Comparison of ENCODE assay signal across 9 cellular contexts in the genomic region with DNA sequence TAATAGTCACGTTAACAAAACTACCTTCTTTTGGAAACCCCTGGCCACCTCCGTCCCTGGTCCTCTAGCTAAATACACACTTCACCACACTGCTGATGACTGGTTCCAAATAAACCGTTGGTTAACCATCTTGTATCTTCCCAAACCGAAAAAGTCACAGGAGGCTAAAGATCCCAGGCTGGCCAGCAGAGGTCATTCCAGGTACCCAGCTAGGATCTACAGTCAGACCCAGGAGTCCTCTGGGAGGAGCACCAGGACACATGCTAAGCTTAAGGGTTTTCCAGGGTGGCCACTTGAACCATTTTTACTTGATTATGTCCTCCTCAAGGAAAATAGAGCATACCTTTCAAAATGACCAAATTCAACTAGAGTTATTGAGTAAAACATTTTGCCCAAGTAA.
DNase-seq lines count a peak whose midpoint lies in the region; ATAC-seq, FAIRE-seq and TF ChIP-seq lines count a peak whose summit lies in the region.
"Had no signal": no experiment of that assay in that cellular context is flagged by ENCODE, and none has a peak within 500 bp of the region (broad histone marks: within the 10 kb centered on the region; RNA-seq: fewer than 3 reads in every experiment).

No MANE protein-coding gene starts in this region.

- H4K20me1 ChIP-seq in KMS-11 (ENCODE audit: insufficient read depth) (no peaks in the 10 kb centered on the region), GM12878 (ENCODE audit: control insufficient read depth, insufficient read depth) (no peaks in the 10 kb centered on the region)

- SMC1A ChIA-PET in GM12878 (lab: Charles Lee; ENCODE audit: uncharacterized antibody, unreplicated experiment) = interaction anchor here (0.8 to 8.1 kb wide), 30 partner anchors 9 to 346 kb away, joined by 3 to 111 read pairs (median 4); no protein-coding TSS in a partner anchor

- H3K27ac Mint-ChIP-seq in CD4-positive, alpha-beta memory T cell = peak overlapping the region; percentile 88 to 99 (median 99)
- H3K27ac Mint-ChIP-seq in naive thymus-derived CD4-positive, alpha-beta T cell = peak overlapping the region; percentile 92 to 99 (median 98)

- RAD21 ChIA-PET in GM12878 (lab: Charles Lee; ENCODE audit: unreplicated experiment) = interaction anchor here (0.9 to 5.3 kb wide), 20 partner anchors 9 to 273 kb away, joined by 3 to 74 read pairs (median 4); no protein-coding TSS in a partner anchor

- FAIRE-seq in GM12878 (lab: Jason Lieb, UNC) = no peak

- H3K36me3 Mint-ChIP-seq in CD4-positive, alpha-beta memory T cell = peaks cover 94 to 96% of the 10 kb centered on the region in 2 donors
- peaks cover 51 to 95% (median 92%) of the 10 kb centered on the region in 5 donors for H3K36me3 Mint-ChIP-seq in naive thymus-derived CD4-positive, alpha-beta T cell

- TF ChIP-seq RAD21 in GM12878 (IDR thresholded peaks at IDR 0.05; ENCODE audit: insufficient read depth, low read depth, low read length) = peak; percentile 31; the same call in 1 of the 2 replicates

- H3K79me2 ChIP-seq in KMS-11 (ENCODE audit: insufficient read depth, low read depth) = peaks cover 27% of the 10 kb centered on the region; the same call in 1 of the 2 replicates
- H3K79me2 ChIP-seq in GM12878 (ENCODE audit: control insufficient read depth, insufficient read depth, low read length) = peaks cover 32% of the 10 kb centered on the region

- BruUV-seq in GM12878 (replicated peaks; lab: Mats Ljungman, UMichigan) = TSS peak; percentile 2

- peaks cover 90% of the 10 kb centered on the region for H3K36me3 ChIP-seq in CD4-positive, alpha-beta memory T cell (ENCODE audit: insufficient read depth, low read length)
- H3K36me3 ChIP-seq in KMS-11 (ENCODE audit: insufficient read depth) (no peaks in the 10 kb centered on the region; the same call in 1 of the 2 replicates), GM12878 (ENCODE audit: control insufficient read depth in 2 of 2, insufficient read depth in 2 of 2, low read length in 1 of 2) (peaks cover 24 to 53% of the 10 kb centered on the region in 2 experiments)
- H3K36me3 ChIP-seq in naive thymus-derived CD4-positive, alpha-beta T cell (ENCODE audit: control insufficient read depth in 2 of 3, insufficient read depth in 3 of 3, low read length in 3 of 3) = peaks cover 44 to 79% (median 74%) of the 10 kb centered on the region in 3 experiments

- peak overlapping the region; percentile 73 to 92 (median 81) for H3K4me3 Mint-ChIP-seq in CD4-positive, alpha-beta memory T cell
- peak overlapping the region; percentile 66 to 99 (median 82) for H3K4me3 Mint-ChIP-seq in naive thymus-derived CD4-positive, alpha-beta T cell

- no peaks in the 10 kb centered on the region for H3K9me3 ChIP-seq in CD4-positive, alpha-beta memory T cell (ENCODE audit: control insufficient read depth in 1 of 2, low read length in 2 of 2)
- H3K9me3 ChIP-seq in GM12878 (replicated peaks; ENCODE audit: control insufficient read depth, insufficient read depth, low read length) = no peaks in the 10 kb centered on the region
- H3K9me3 ChIP-seq in naive thymus-derived CD4-positive, alpha-beta T cell (ENCODE audit: control insufficient read depth in 2 of 3, low read length in 3 of 3) = no peaks in the 10 kb centered on the region
- H3K9me3 ChIP-seq: ascending aorta had no signal

- TF ChIP-seq POLR2A in GM12878 (IDR thresholded peaks at IDR 0.05; ENCODE audit: low read depth, low read length) = no peak

- no peak overlapping the region for H3K4me3 ChIP-seq in CD4-positive, alpha-beta memory T cell (ENCODE audit: low read length in 2 of 2)
- H3K4me3 ChIP-seq in KMS-11 (IDR thresholded peaks at IDR 0.05; ENCODE audit: insufficient read depth, low read depth, low read length) (no peak overlapping the region), GM12878 (no peak overlapping the region)
- H3K4me3 ChIP-seq in naive thymus-derived CD4-positive, alpha-beta T cell (ENCODE audit: low read length) = no peak overlapping the region
- H3K4me3 ChIP-seq: ascending aorta had no signal

- peaks cover 88 to 98% (median 93%) of the 10 kb centered on the region in 4 donors for H3K4me1 Mint-ChIP-seq in CD4-positive, alpha-beta memory T cell
- peaks cover 77 to 100% (median 99%) of the 10 kb centered on the region in 7 donors for H3K4me1 Mint-ChIP-seq in naive thymus-derived CD4-positive, alpha-beta T cell

- H2AFZ ChIP-seq in KMS-11 (ENCODE audit: low read depth) = no peak overlapping the region
- no peak overlapping the region for H2AFZ ChIP-seq in GM12878 (ENCODE audit: control insufficient read depth, low read depth, low read length)

- no peaks in the 10 kb centered on the region for H3K27me3 Mint-ChIP-seq in CD4-positive, alpha-beta memory T cell
- H3K27me3 Mint-ChIP-seq in naive thymus-derived CD4-positive, alpha-beta T cell = no peaks in the 10 kb centered on the region

- TF ChIP-seq CTCF in KMS-11 (conservative IDR thresholded peaks at IDR 0.05; ENCODE audit: low read depth, low read length) = no peak
- peak in 1 of 3 experiments; percentile 21; a peak in 2 of 6 replicates for TF ChIP-seq CTCF in GM12878 (IDR thresholded peaks at IDR 0.05 in 2 of 3, conservative IDR thresholded peaks at IDR 0.05 in 1 of 3; ENCODE audit: control insufficient read depth in 2 of 3, extremely low read depth in 1 of 3, insufficient read depth in 1 of 3, low read depth in 3 of 3, low read length in 3 of 3)

- CTCF ChIA-PET in CD4-positive, alpha-beta memory T cell (lab: Charles Lee; ENCODE audit: partially characterized antibody) = interaction anchor here (0.8 to 5.9 kb wide), 19 partner anchors 7 to 314 kb away, joined by 3 to 43 read pairs (median 4); no protein-coding TSS in a partner anchor
- CTCF ChIA-PET in GM12878 (lab: Yijun Ruan, JAX) = interaction anchor here (0.7 to 3.9 kb wide), 19 partner anchors 9 to 347 kb away, joined by 3 to 27 read pairs (median 5); no protein-coding TSS in a partner anchor
- CTCF ChIA-PET in naive thymus-derived CD4-positive, alpha-beta T cell (lab: Charles Lee) = interaction anchor here (0.9 to 3.7 kb wide), 9 partner anchors 9 to 192 kb away, joined by 3 to 15 read pairs (median 4); no protein-coding TSS in a partner anchor

- ATAC-seq in GM12878 = no peak
- ATAC-seq in naive thymus-derived CD4-positive, alpha-beta T cell = no peak

- H3K4me1 ChIP-seq in CD4-positive, alpha-beta memory T cell (ENCODE audit: insufficient read depth, low read length) = peaks cover 99% of the 10 kb centered on the region
- peaks cover 78% of the 10 kb centered on the region for H3K4me1 ChIP-seq in KMS-11 (ENCODE audit: low read depth, poor library complexity, severe bottlenecking)
- peaks cover 34% of the 10 kb centered on the region for H3K4me1 ChIP-seq in GM12878 (ENCODE audit: control insufficient read depth, insufficient read depth, low read length)
- peaks cover 89 to 95% of the 10 kb centered on the region in 2 donors for H3K4me1 ChIP-seq in naive thymus-derived CD4-positive, alpha-beta T cell (ENCODE audit: control insufficient read depth in 2 of 2, insufficient read depth in 2 of 2, low read length in 2 of 2)

- in situ Hi-C loops in GM12878 (cut with MboI) = no loop called here

- WGBS in GM12878 (ENCODE audit: insufficient coverage, insufficient replicate concordance, low lambda C conversion rate, missing lambda C conversion rate) = 30% methylated on average over 4 of the region's 4 CpGs

- peaks cover 0 to 1% (median 0%) of the 10 kb centered on the region in 8 donors for H3K9me3 Mint-ChIP-seq in CD4-positive, alpha-beta memory T cell
- peaks cover 0 to 3% (median 0%) of the 10 kb centered on the region in 11 donors for H3K9me3 Mint-ChIP-seq in naive thymus-derived CD4-positive, alpha-beta T cell

- H3K27ac ChIP-seq in CD4-positive, alpha-beta memory T cell (ENCODE audit: low read depth, low read length) = peak overlapping the region; percentile 94
- H3K27ac ChIP-seq in KMS-11 (peak overlapping the region; percentile 82), GM12878 (ENCODE audit: control insufficient read depth, insufficient read depth) (peak overlapping the region; percentile 97)
- peak overlapping the region; percentile 97 for H3K27ac ChIP-seq in naive thymus-derived CD4-positive, alpha-beta T cell (ENCODE audit: low read depth, low read length)

- H3K4me2 ChIP-seq in KMS-11 (peak overlapping the region; percentile 38), GM12878 (ENCODE audit: control insufficient read depth, insufficient read depth) (peak overlapping the region; percentile 78)

- no peak for TF ChIP-seq EP300 in GM12878 (IDR thresholded peaks at IDR 0.05; ENCODE audit: borderline replicate concordance in 1 of 2, control insufficient read depth in 1 of 2, low read depth in 2 of 2, low read length in 2 of 2)

- intact Hi-C loops in CD4-positive, alpha-beta memory T cell (cut with micrococcal nuclease) = no loop called here
- intact Hi-C loops in GM12878 (cut with micrococcal nuclease; ENCODE audit: unreplicated experiment) = no loop called here
- intact Hi-C loops in naive thymus-derived CD4-positive, alpha-beta T cell (cut with micrococcal nuclease) = no loop called here

- DNase-seq in CD4-positive, alpha-beta memory T cell = no peak
- no peak for DNase-seq in GM12878 (ENCODE audit: low read depth, low spot score)
- no peak for DNase-seq in naive thymus-derived CD4-positive, alpha-beta T cell
- no peak for DNase-seq in amygdala (lab: John Stamatoyannopoulos, UW)
- DNase-seq in stimulated activated CD4-positive, alpha-beta T cell treated with anti-CD3 and anti-CD28 coated beads, Interleukin-15, amount 100 ng/mL, for 24 hours = no peak
- no peak for DNase-seq in OCI-M2 (lab: John Stamatoyannopoulos, UW; ENCODE audit: unreplicated experiment)
- no peak for DNase-seq in retina

- H3K9ac ChIP-seq in KMS-11 (no peak overlapping the region; the same call in 1 of the 2 replicates), GM12878 (ENCODE audit: control insufficient read depth, insufficient read depth, low read length) (peak overlapping the region; percentile 84; the same call in 1 of the 2 replicates)

- no peaks in the 10 kb centered on the region for H3K27me3 ChIP-seq in CD4-positive, alpha-beta memory T cell (ENCODE audit: insufficient read depth, low read length)
- no peaks in the 10 kb centered on the region for H3K27me3 ChIP-seq in KMS-11 (ENCODE audit: insufficient read depth, low read depth)
- H3K27me3 ChIP-seq in GM12878 (replicated peaks in 1 of 2; ENCODE audit: control insufficient read depth in 2 of 2, insufficient read depth in 2 of 2, low read length in 1 of 2) = no peaks in the 10 kb centered on the region
- no peaks in the 10 kb centered on the region for H3K27me3 ChIP-seq in naive thymus-derived CD4-positive, alpha-beta T cell (ENCODE audit: control insufficient read depth in 2 of 2, insufficient read depth in 2 of 2, low read length in 2 of 2)
- H3K27me3 ChIP-seq: ascending aorta had no signal

- POLR2A ChIA-PET in CD4-positive, alpha-beta memory T cell (lab: Charles Lee; ENCODE audit: partially characterized antibody) = interaction anchor here (0.7 to 17.8 kb wide), 12 partner anchors 7 to 192 kb away, joined by 3 to 1148 read pairs (median 13); no protein-coding TSS in a partner anchor
- POLR2A ChIA-PET in GM12878 (lab: Charles Lee) = interaction anchor here (0.8 to 4.0 kb wide), 12 partner anchors 11 to 189 kb away, joined by 3 to 32 read pairs (median 6); no protein-coding TSS in a partner anchor
- POLR2A ChIA-PET in naive thymus-derived CD4-positive, alpha-beta T cell (lab: Charles Lee) = interaction anchor here (0.6 to 16.8 kb wide), 20 partner anchors 7 to 275 kb away, joined by 3 to 545 read pairs (median 6); no protein-coding TSS in a partner anchor

TF ChIP-seq in GM12878, 131 proteins besides CTCF, POLR2A, EP300 and RAD21 (continues in another document):
- no peak for TF ChIP-seq SREBF1 (IDR thresholded peaks at IDR 0.05; ENCODE audit: low read length)
